In the genomic region with DNA sequence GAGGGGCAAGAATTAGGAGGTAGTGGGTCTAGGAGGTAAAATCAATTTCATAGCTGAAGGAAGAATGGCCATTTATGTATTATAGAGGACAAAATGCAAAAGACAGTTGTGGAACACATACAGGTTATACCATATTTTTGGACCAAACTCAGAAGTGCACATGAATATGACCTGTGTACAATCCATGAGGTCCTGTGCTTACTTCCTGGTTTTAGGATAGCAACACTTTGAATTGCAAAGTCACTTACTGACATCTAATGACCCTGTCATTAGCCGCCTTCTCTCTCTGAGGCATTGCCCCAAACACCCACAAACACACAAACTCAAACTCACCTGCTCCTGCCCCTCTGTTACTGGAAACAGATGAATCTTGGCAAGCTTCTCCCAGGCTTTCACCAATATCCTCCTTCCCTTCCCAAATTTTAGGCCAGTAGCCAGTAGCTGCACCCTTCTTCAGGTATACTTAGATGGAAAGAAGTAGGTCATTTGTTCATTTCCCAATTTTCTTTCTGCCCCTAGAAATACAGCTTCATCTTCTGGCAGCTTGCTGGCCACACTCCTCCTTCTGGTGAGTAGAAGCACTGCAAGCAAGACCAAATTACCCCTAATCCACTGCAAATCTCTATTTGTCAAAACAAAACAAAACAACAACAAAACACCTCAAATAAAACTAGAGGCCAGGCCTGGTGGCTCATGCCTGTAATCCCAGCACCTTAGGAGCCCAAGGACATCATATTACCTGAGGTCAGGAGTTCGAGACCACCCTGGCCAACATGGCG, we compare ENCODE assay signal across 9 cellular contexts. TPM values are rescaled to one million over a fixed set of nuclear protein-coding genes. Genes with fewer than 3 reads are reported as not detected.
A peak's percentile ranks its signal among the peaks of the same experiment; 100 is the strongest.
DNase-seq lines count a peak whose midpoint lies in the region; ATAC-seq, FAIRE-seq and TF ChIP-seq lines count a peak whose summit lies in the region.
"Had no signal": no experiment of that assay in that cellular context is flagged by ENCODE, and none has a peak within 500 bp of the region (broad histone marks: within the 10 kb centered on the region; RNA-seq: fewer than 3 reads in every experiment).

No MANE protein-coding gene starts in this region.

- H3K9ac ChIP-seq in adipocyte (ENCODE audit: low read length) (no peak overlapping the region), kidney (ENCODE audit: low read length in 2 of 2) (no peak overlapping the region)

- H3K27ac ChIP-seq in C4-2B (peak overlapping the region; percentile 49; the same call in 1 of the 2 replicates), kidney (ENCODE audit: low read depth in 2 of 2, low read length in 2 of 2) (no peak overlapping the region)
- H3K27ac ChIP-seq: SJSA1 had no signal

- intact Hi-C loops in kidney (cut with DNase I), result no loop called here

- H3K36me3 ChIP-seq in adipocyte (ENCODE audit: control insufficient read depth, insufficient read depth, low read length, severe bottlenecking), result no peaks in the 10 kb centered on the region
- no peaks in the 10 kb centered on the region for H3K36me3 ChIP-seq in kidney (ENCODE audit: control insufficient read depth in 1 of 2, insufficient read depth in 2 of 2, low read length in 2 of 2)
- H3K36me3 ChIP-seq: SJSA1 had no signal

- H3K9me3 ChIP-seq in adipocyte (ENCODE audit: control insufficient read depth, low read length) (no peaks in the 10 kb centered on the region), kidney (ENCODE audit: control insufficient read depth in 1 of 2, low read length in 2 of 2) (no peaks in the 10 kb centered on the region)
- H3K9me3 ChIP-seq: SJSA1 had no signal

- H3K4me1 ChIP-seq in adipocyte (ENCODE audit: control insufficient read depth, insufficient read depth, low read length) (peaks cover 5% of the 10 kb centered on the region), kidney (ENCODE audit: control insufficient read depth in 1 of 2, insufficient read depth in 1 of 2, low read depth in 1 of 2, low read length in 2 of 2) (no peaks in the 10 kb centered on the region)
- H3K4me1 ChIP-seq: SJSA1 had no signal

- FAIRE-seq in kidney (lab: Jason Lieb, UNC) (no peak), urothelium cell line (lab: Jason Lieb, UNC) (no peak)

- DNase-seq in adipocyte (ENCODE audit: low read depth) (peak; percentile 52), kidney (no peak), Ammon's horn (ENCODE audit: low spot score) (no peak), urothelium cell line (ENCODE audit: low spot score) (no peak)
- DNase-seq in stimulated activated CD4-positive, alpha-beta T cell treated with anti-CD3 and anti-CD28 coated beads, Interleukin-4, amount 100 ng/mL, for 4 hours, result no peak

- peak; percentile 80 for TF ChIP-seq CTCF in C4-2B (conservative IDR thresholded peaks at IDR 0.05)
- peak; percentile 82 for TF ChIP-seq CTCF in GM12875 (IDR thresholded peaks at IDR 0.05; ENCODE audit: borderline replicate concordance, insufficient read depth, low read depth, low read length)
- TF ChIP-seq CTCF in kidney (IDR thresholded peaks at IDR 0.05; ENCODE audit: borderline replicate concordance, extremely low read depth, insufficient read depth), result peak; percentile 72

- no peak overlapping the region for H3K4me3 ChIP-seq in GM12875 (ENCODE audit: low read depth, low read length)
- no peak overlapping the region for H3K4me3 ChIP-seq in adipocyte (ENCODE audit: low read length)
- H3K4me3 ChIP-seq in kidney (ENCODE audit: low read length in 2 of 2), result no peak overlapping the region
- H3K4me3 ChIP-seq: SJSA1 had no signal

- no peaks in the 10 kb centered on the region for H3K27me3 ChIP-seq in adipocyte (replicated peaks; ENCODE audit: control insufficient read depth, insufficient read depth, low read length)
- H3K27me3 ChIP-seq: SJSA1 had no signal

- peak; percentile 77 for ATAC-seq in HG03342 (IDR thresholded peaks at IDR 0.05; ENCODE audit: unreplicated experiment)

RNA-seq across cellular contexts. Expression of gene RPL5, which starts 13.7 kb away (rescaled TPM):
- total RNA-seq in kidney, result 786 TPM
- 1,286 TPM for polyA plus RNA-seq in kidney (ENCODE audit: insufficient read depth, low read depth, low replicate concordance)

RNA-seq across cellular contexts. Expression of gene EVI5, which starts 33.3 kb away (rescaled TPM):
- 36.5 TPM for total RNA-seq in kidney
- polyA plus RNA-seq in kidney (ENCODE audit: insufficient read depth, low read depth, low replicate concordance), result 3.6 TPM
